ENCODE assay signal across 8 cellular contexts in the genomic region with DNA sequence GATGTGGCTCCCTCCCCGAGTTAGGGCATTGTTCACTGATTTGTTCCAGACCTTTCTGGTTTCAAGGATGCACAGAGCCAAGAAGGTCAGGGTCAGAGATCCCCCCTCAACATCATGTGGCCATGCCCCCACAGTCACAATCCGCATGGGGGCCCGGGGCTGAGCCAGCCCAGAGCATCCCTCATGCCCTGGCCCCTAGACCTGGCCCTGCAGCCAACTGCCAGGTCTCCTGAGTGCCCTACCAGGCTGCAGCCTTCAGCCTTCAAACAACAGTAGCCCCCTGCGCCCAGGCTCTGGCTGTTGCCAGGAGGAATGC.
"Had no signal": no experiment of that assay in that cellular context is flagged by ENCODE, and none has a peak within 500 bp of the region (broad histone marks: within the 10 kb centered on the region; RNA-seq: fewer than 3 reads in every experiment).

No MANE protein-coding gene starts in this region.

- H3K27ac Mint-ChIP-seq: memory B cell, T-cell had no signal

- DNase-seq: T1000 had no signal

- H3K27ac ChIP-seq: body of pancreas, neutrophil, skin epidermis had no signal

- H3K27me3 Mint-ChIP-seq: memory B cell; naive thymus-derived CD8-positive, alpha-beta T cell; T-cell had no signal

- H3K4me3 Mint-ChIP-seq: memory B cell; naive thymus-derived CD8-positive, alpha-beta T cell; T-cell had no signal

- H3K9me3 ChIP-seq: body of pancreas, neutrophil had no signal

- H3K4me3 ChIP-seq: body of pancreas, coronary artery, skin epidermis had no signal

- H3K9me3 Mint-ChIP-seq: memory B cell; naive thymus-derived CD8-positive, alpha-beta T cell; T-cell had no signal

- H3K27me3 ChIP-seq: body of pancreas, neutrophil had no signal
